In the genomic region with DNA sequence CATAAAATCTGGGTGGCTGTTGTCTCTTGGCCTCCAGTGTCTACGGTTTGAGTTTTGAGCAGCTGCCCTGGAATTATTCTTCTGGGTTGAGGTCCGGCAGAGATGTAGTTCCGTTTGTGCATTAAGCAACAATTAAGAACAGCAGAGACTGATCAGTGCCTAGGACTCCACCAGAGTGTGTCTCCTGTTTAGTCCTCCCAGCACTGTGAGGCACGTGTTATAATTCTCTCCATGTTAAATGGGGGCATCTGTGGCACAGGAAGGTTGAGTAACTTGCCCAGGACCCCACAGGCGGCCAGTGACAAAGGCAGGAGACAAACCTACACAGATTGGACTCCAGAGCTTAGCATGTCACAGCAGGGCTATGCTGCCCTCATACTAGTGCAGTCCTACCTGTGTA, we compare ENCODE assay signal across 1 cellular context.
TF ChIP-seq lines count a peak whose summit lies in the region.

No MANE protein-coding gene starts in this region.

TF ChIP-seq in H1, 55 proteins besides CTCF, POLR2A, EP300 and RAD21:
- TF ChIP-seq JUND (IDR thresholded peaks at IDR 0.05; ENCODE audit: low read length) (no peak), PHF8 (conservative IDR thresholded peaks at IDR 0.05; ENCODE audit: low read depth, low read length) (no peak), SUZ12 (IDR thresholded peaks at IDR 0.05; ENCODE audit: low read length) (no peak)
